Comparison of ENCODE assay signal across 7 cellular contexts in genomic region chr19:20285876-20286275, GRCh38.
DNase-seq lines count a peak whose midpoint lies in the region; TF ChIP-seq lines count a peak whose summit lies in the region.
"Not testable (repeated sequence)": the region's sequence is repeated elsewhere in the genome, so short reads cannot be mapped to it uniquely, and the experiment has no call there.

No MANE protein-coding gene starts in this region.

- not testable (repeated sequence) for H4K20me1 ChIP-seq in hepatocyte (ENCODE audit: insufficient read depth, poor library complexity, severe bottlenecking)

- H3K9me2 ChIP-seq in hepatocyte (replicated peaks; ENCODE audit: insufficient read depth): not testable (repeated sequence)

- H3K4me1 Mint-ChIP-seq in nephron progenitor cell: peaks cover 24% of the 10 kb centered on the region

- TF ChIP-seq CTCF in hepatocyte (IDR thresholded peaks at IDR 0.05; ENCODE audit: poor library complexity); nephron progenitor cell (IDR thresholded peaks at IDR 0.05): not testable (repeated sequence)

- not testable (repeated sequence) for H3K9me3 ChIP-seq in hepatocyte (ENCODE audit: low read depth)

- peak overlapping the region; percentile 93 for H3K27ac Mint-ChIP-seq in nephron progenitor cell

- not testable (repeated sequence) for H3K4me3 ChIP-seq in hepatocyte

- not testable (repeated sequence) for H3K4me2 ChIP-seq in hepatocyte

- 26% methylated on average over 4 of the region's 4 CpGs for WGBS in hepatocyte (ENCODE audit: low lambda C conversion rate, missing lambda C conversion rate)

- H3K79me2 ChIP-seq in hepatocyte: not testable (repeated sequence)

- H3K4me1 ChIP-seq in hepatocyte (ENCODE audit: insufficient read depth): not testable (repeated sequence)

- H3K27ac ChIP-seq in hepatocyte: not testable (repeated sequence)

- H3K9me3 Mint-ChIP-seq in nephron progenitor cell: peaks cover 24% of the 10 kb centered on the region

- H3K36me3 Mint-ChIP-seq in nephron progenitor cell (ENCODE audit: low read depth): not testable (repeated sequence)

- not testable (repeated sequence) for H3K36me3 ChIP-seq in hepatocyte (replicated peaks; ENCODE audit: insufficient read depth, low read depth)

- H3K4me3 Mint-ChIP-seq in nephron progenitor cell: peak overlapping the region; percentile 25

- not testable (repeated sequence) for H2AFZ ChIP-seq in hepatocyte

- not testable (repeated sequence) for H3K27me3 Mint-ChIP-seq in nephron progenitor cell (ENCODE audit: low read depth, poor library complexity)

- DNase-seq in DMS53 treated with DMSO at 0.1 percent for 48 hours (lab: John Stamatoyannopoulos, UW; ENCODE audit: unreplicated experiment) (peak; percentile 84), NCI-H128 (lab: John Stamatoyannopoulos, UW; ENCODE audit: unreplicated experiment) (peak; percentile 44), NCI-H2029 (lab: John Stamatoyannopoulos, UW) (peak; percentile 15), NCI-H345 treated with DMSO at 0.1 percent for 48 hours (lab: John Stamatoyannopoulos, UW; ENCODE audit: unreplicated experiment) (peak; percentile 5), OCI-M1 (lab: John Stamatoyannopoulos, UW) (peak; percentile 73), hepatocyte (ENCODE audit: low spot score) (peak; percentile 9)
- not testable (repeated sequence) for DNase-seq in nephron progenitor cell

- H3K27me3 ChIP-seq in hepatocyte: not testable (repeated sequence)
